ENCODE assay signal across 14 cellular contexts in genomic region chr2:218605438-218605837, GRCh38. TPM values are rescaled to one million over a fixed set of nuclear protein-coding genes. Genes with fewer than 3 reads are reported as not detected.
DNase-seq lines count a peak whose midpoint lies in the region; ATAC-seq and TF ChIP-seq lines count a peak whose summit lies in the region.
"Had no signal": no experiment of that assay in that cellular context is flagged by ENCODE, and none has a peak within 500 bp of the region (broad histone marks: within the 10 kb centered on the region; RNA-seq: fewer than 3 reads in every experiment).

No MANE protein-coding gene starts in this region.

- peaks cover 2% of the 10 kb centered on the region for H3K4me1 Mint-ChIP-seq in endodermal cell
- H3K4me1 Mint-ChIP-seq: activated CD4-positive, alpha-beta memory T cell treated with anti-CD3 and anti-CD28 coated beads, Interleukin-2, amount 10 ng/mL, durations not matched to agents 7 days and 5 days; activated naive CD8-positive, alpha-beta T cell treated with anti-CD3 and anti-CD28 coated beads, Interleukin-2, amount 50 U/mL, for 24 hours had no signal

- no peak overlapping the region for H3K4me3 ChIP-seq in fibroblast of mammary gland (ENCODE audit: control insufficient read depth, low read depth, low read length)
- H3K4me3 ChIP-seq in gastrocnemius medialis: no peak overlapping the region
- H3K4me3 ChIP-seq in smooth muscle cell: no peak overlapping the region
- no peak overlapping the region for H3K4me3 ChIP-seq in endodermal cell (ENCODE audit: low read length)
- H3K4me3 ChIP-seq: SK-N-MC had no signal

- H3K27me3 ChIP-seq in gastrocnemius medialis (no peaks in the 10 kb centered on the region), smooth muscle cell (ENCODE audit: low read depth) (no peaks in the 10 kb centered on the region), endodermal cell (ENCODE audit: control insufficient read depth, insufficient read depth, low read length, poor library complexity, severe bottlenecking) (no peaks in the 10 kb centered on the region)

- H3K4me3 Mint-ChIP-seq in endodermal cell: no peak overlapping the region
- H3K4me3 Mint-ChIP-seq: activated CD4-positive, alpha-beta memory T cell treated with anti-CD3 and anti-CD28 coated beads, Interleukin-2, amount 10 ng/mL, durations not matched to agents 7 days and 5 days; activated naive CD8-positive, alpha-beta T cell treated with anti-CD3 and anti-CD28 coated beads, Interleukin-2, amount 50 U/mL, for 24 hours; stimulated activated naive CD8-positive, alpha-beta T cell treated with anti-CD3 and anti-CD28 coated beads, Interleukin-15, Interleukin-2, amounts not matched to agents 100 ng/mL and 50 ng/mL, for 24 hours had no signal

- no peaks in the 10 kb centered on the region for H3F3A ChIP-seq in smooth muscle cell (ENCODE audit: low read depth)

- H3K27ac Mint-ChIP-seq in endodermal cell: no peak overlapping the region
- H3K27ac Mint-ChIP-seq: activated CD4-positive, alpha-beta memory T cell treated with anti-CD3 and anti-CD28 coated beads, Interleukin-2, amount 10 ng/mL, durations not matched to agents 7 days and 5 days; activated naive CD8-positive, alpha-beta T cell treated with anti-CD3 and anti-CD28 coated beads, Interleukin-2, amount 50 U/mL, for 24 hours; stimulated activated naive CD8-positive, alpha-beta T cell treated with anti-CD3 and anti-CD28 coated beads, Interleukin-15, Interleukin-2, amounts not matched to agents 100 ng/mL and 50 ng/mL, for 24 hours had no signal

- no peak overlapping the region for H3K4me2 ChIP-seq in smooth muscle cell

- TF ChIP-seq POLR2A in gastrocnemius medialis (IDR thresholded peaks at IDR 0.05): no peak

- ATAC-seq in gastrocnemius medialis (peak; percentile 89 to 92), HG03469 (IDR thresholded peaks at IDR 0.05; ENCODE audit: unreplicated experiment) (no peak)
- ATAC-seq: activated naive CD8-positive, alpha-beta T cell treated with anti-CD3 and anti-CD28 coated beads, Interleukin-2, amount 50 U/mL, for 24 hours had no signal

- H3K27me3 Mint-ChIP-seq in endodermal cell (ENCODE audit: insufficient read depth): peaks cover 6% of the 10 kb centered on the region

- in situ Hi-C loops in gastrocnemius medialis (cut with MboI; ENCODE audit: low sequenced_read_pairs in 4 of 4): no loop called here

- H3K36me3 ChIP-seq in gastrocnemius medialis (no peaks in the 10 kb centered on the region), smooth muscle cell (ENCODE audit: low read depth) (no peaks in the 10 kb centered on the region), endodermal cell (ENCODE audit: control insufficient read depth, insufficient read depth, low read length) (no peaks in the 10 kb centered on the region)

- peak overlapping the region; percentile 87 to 89 (median 88) for H3K27ac ChIP-seq in gastrocnemius medialis
- H3K27ac ChIP-seq in smooth muscle cell (ENCODE audit: low read depth): no peak overlapping the region
- no peak overlapping the region for H3K27ac ChIP-seq in endodermal cell (ENCODE audit: low read depth, low read length)
- H3K27ac ChIP-seq: epithelial cell of prostate, HL-60, SK-N-MC had no signal

- no peak for TF ChIP-seq CTCF in fibroblast of mammary gland (conservative IDR thresholded peaks at IDR 0.05; ENCODE audit: control insufficient read depth, insufficient read depth, low read depth, low read length)
- TF ChIP-seq CTCF in gastrocnemius medialis (IDR thresholded peaks at IDR 0.05 in 4 of 5, conservative IDR thresholded peaks at IDR 0.05 in 1 of 5): no peak
- no peak for TF ChIP-seq CTCF in smooth muscle cell (IDR thresholded peaks at IDR 0.05; ENCODE audit: borderline replicate concordance, insufficient read depth, poor library complexity, severe bottlenecking)
- TF ChIP-seq CTCF in endodermal cell (conservative IDR thresholded peaks at IDR 0.05): no peak

- 84% methylated on average over 2 of the region's 2 CpGs for WGBS in smooth muscle cell (ENCODE audit: low lambda C conversion rate)
- 93 to 100% methylated on average over 2 of the region's 2 CpGs for WGBS in endodermal cell (ENCODE audit: insufficient coverage in 1 of 2, insufficient read length in 1 of 2), 2 experiments

- H3K4me1 ChIP-seq in gastrocnemius medialis (peaks cover 40 to 42% of the 10 kb centered on the region in 2 donors), smooth muscle cell (ENCODE audit: low read depth) (peaks cover 9% of the 10 kb centered on the region), endodermal cell (ENCODE audit: control insufficient read depth, insufficient read depth, low read length) (no peaks in the 10 kb centered on the region)

- H3K9me3 ChIP-seq in gastrocnemius medialis: no peaks in the 10 kb centered on the region
- no peaks in the 10 kb centered on the region for H3K9me3 ChIP-seq in smooth muscle cell (replicated peaks; ENCODE audit: low read depth)
- no peaks in the 10 kb centered on the region for H3K9me3 ChIP-seq in endodermal cell (ENCODE audit: control insufficient read depth, low read length)

- peak; percentile 13 for DNase-seq in GM04504 (ENCODE audit: low read depth)
- DNase-seq in NCI-H2196 treated with DMSO at 0.1 percent for 48 hours (lab: John Stamatoyannopoulos, UW; ENCODE audit: unreplicated experiment): peak; percentile 75
- peak; percentile 63 for DNase-seq in fibroblast of mammary gland (ENCODE audit: low read depth)
- peak; percentile 85 to 92 for DNase-seq in gastrocnemius medialis
- no peak for DNase-seq in smooth muscle cell (lab: John Stamatoyannopoulos, UW; ENCODE audit: unreplicated experiment)
- no peak for DNase-seq in endodermal cell
- DNase-seq: activated CD4-positive, alpha-beta memory T cell treated with anti-CD3 and anti-CD28 coated beads, Interleukin-2, amount 10 ng/mL, durations not matched to agents 7 days and 5 days; activated naive CD8-positive, alpha-beta T cell treated with anti-CD3 and anti-CD28 coated beads, Interleukin-2, amount 50 U/mL, for 24 hours; NCI-H1930 had no signal

- H3K36me3 Mint-ChIP-seq in endodermal cell (ENCODE audit: low read depth): no peaks in the 10 kb centered on the region

- no peaks in the 10 kb centered on the region for H3K9me3 Mint-ChIP-seq in endodermal cell
- H3K9me3 Mint-ChIP-seq: activated CD4-positive, alpha-beta memory T cell treated with anti-CD3 and anti-CD28 coated beads, Interleukin-2, amount 10 ng/mL, durations not matched to agents 7 days and 5 days; activated naive CD8-positive, alpha-beta T cell treated with anti-CD3 and anti-CD28 coated beads, Interleukin-2, amount 50 U/mL, for 24 hours; stimulated activated naive CD8-positive, alpha-beta T cell treated with anti-CD3 and anti-CD28 coated beads, Interleukin-15, Interleukin-2, amounts not matched to agents 100 ng/mL and 50 ng/mL, for 24 hours had no signal

- H3K9ac ChIP-seq in smooth muscle cell (ENCODE audit: low read depth) (no peak overlapping the region), endodermal cell (ENCODE audit: extremely low read depth, low read length, poor library complexity, severe bottlenecking) (no peak overlapping the region)

- H4K20me1 ChIP-seq in smooth muscle cell (ENCODE audit: low read depth): no peaks in the 10 kb centered on the region

- no peaks in the 10 kb centered on the region for H3K79me2 ChIP-seq in smooth muscle cell (ENCODE audit: low read depth)

- H2AFZ ChIP-seq in smooth muscle cell (ENCODE audit: low read depth): no peak overlapping the region

- intact Hi-C loops in gastrocnemius medialis (cut with DNase I; ENCODE audit: low total_unique reads): loop anchor here (2.0 to 5.0 kb wide), 2 partner anchors 35 to 52 kb away; partner anchors contain the start of genes BCS1L and ZNF142

RNA-seq across cellular contexts. Expression of gene PLCD4, which starts 2.3 kb away (rescaled TPM):
- total RNA-seq in gastrocnemius medialis (10 to 100 TPM; 21.6 to 60.9 (median 43.7) TPM), smooth muscle cell (0.18 TPM in 2 replicates), endodermal cell (under 1 TPM; 0.26 to 0.73 TPM)
- 0.63 and 2.5 TPM in 2 replicates for polyA plus RNA-seq in smooth muscle cell
- 2.0 TPM for polyA plus RNA-seq in endodermal cell (2013, experiment 1 of 2)
- 2.2 TPM for polyA plus RNA-seq in endodermal cell (2013, experiment 2 of 2)

RNA-seq across cellular contexts. Expression of gene CNOT9, which starts 36.8 kb away (rescaled TPM):
- total RNA-seq in gastrocnemius medialis: 10 to 100 TPM; 10.4 to 28.4 (median 20.5) TPM
- total RNA-seq in smooth muscle cell: 47.2 and 57.8 TPM in 2 replicates
- polyA plus RNA-seq in smooth muscle cell: 16.5 and 26.0 TPM in 2 replicates
- total RNA-seq in endodermal cell: 10 to 100 TPM; 64.2 to 65.6 TPM
- polyA plus RNA-seq in endodermal cell (2013, experiment 1 of 2): 73.6 TPM
- polyA plus RNA-seq in endodermal cell (2013, experiment 2 of 2): 70.0 TPM

RNA-seq across cellular contexts. Expression of gene USP37, which starts 37.3 kb away (rescaled TPM):
- total RNA-seq in gastrocnemius medialis: 10 to 100 TPM in 1 of 4 donors, 1 to 10 TPM in 3; 7.0 to 12.4 (median 8.0) TPM
- total RNA-seq in smooth muscle cell: 10.8 and 14.2 TPM in 2 replicates
- 3.6 and 4.2 TPM in 2 replicates for polyA plus RNA-seq in smooth muscle cell
- total RNA-seq in endodermal cell: 10 to 100 TPM; 23.2 to 24.0 TPM
- polyA plus RNA-seq in endodermal cell (2013, experiment 1 of 2): 12.4 TPM
- 11.9 TPM for polyA plus RNA-seq in endodermal cell (2013, experiment 2 of 2)

RNA-seq across cellular contexts. Expression of gene ZNF142, which starts 54.0 kb away (rescaled TPM):
- total RNA-seq in gastrocnemius medialis: 10 to 100 TPM; 13.2 to 46.6 (median 34.0) TPM
- total RNA-seq in smooth muscle cell: 3.9 and 5.8 TPM in 2 replicates
- 6.9 and 7.3 TPM in 2 replicates for polyA plus RNA-seq in smooth muscle cell
- 10 to 100 TPM; 27.8 to 31.5 TPM for total RNA-seq in endodermal cell
- polyA plus RNA-seq in endodermal cell (2013, experiment 1 of 2): 18.9 TPM
- polyA plus RNA-seq in endodermal cell (2013, experiment 2 of 2): 18.3 TPM

RNA-seq across cellular contexts. Expression of gene BCS1L, which starts 54.0 kb away (rescaled TPM):
- total RNA-seq in gastrocnemius medialis (10 to 100 TPM; 19.6 to 46.9 (median 22.4) TPM), smooth muscle cell (23.8 and 44.3 TPM in 2 replicates), endodermal cell (10 to 100 TPM; 24.0 to 31.5 TPM)
- 39.5 and 41.1 TPM in 2 replicates for polyA plus RNA-seq in smooth muscle cell
- polyA plus RNA-seq in endodermal cell (2013, experiment 1 of 2): 35.0 TPM
- 40.8 TPM for polyA plus RNA-seq in endodermal cell (2013, experiment 2 of 2)

Comparison
In these comparisons a context has a peak if more than half of its experiments do, and no peak if none do; other contexts are left out.
1. DNase-seq: peak in GM04504 (single experiment), NCI-H2196 treated with DMSO at 0.1 percent for 48 hours (single experiment), fibroblast of mammary gland (single experiment) and gastrocnemius medialis (2 of 2); none in smooth muscle cell (single experiment) and endodermal cell (single experiment).
2. H3K27ac ChIP-seq: peak in gastrocnemius medialis (4 of 4); none in smooth muscle cell (single experiment) and endodermal cell (single experiment).
3. RNA of gene PLCD4, which starts 2.3 kb away (total RNA-seq): 21.6 to 60.9 TPM in gastrocnemius medialis; 0.26 to 0.73 TPM in endodermal cell and 0.18 TPM in smooth muscle cell; every median in the first group is over 10 times any median in the second.